Comparison of ENCODE assay signal across 12 cellular contexts in the genomic region with DNA sequence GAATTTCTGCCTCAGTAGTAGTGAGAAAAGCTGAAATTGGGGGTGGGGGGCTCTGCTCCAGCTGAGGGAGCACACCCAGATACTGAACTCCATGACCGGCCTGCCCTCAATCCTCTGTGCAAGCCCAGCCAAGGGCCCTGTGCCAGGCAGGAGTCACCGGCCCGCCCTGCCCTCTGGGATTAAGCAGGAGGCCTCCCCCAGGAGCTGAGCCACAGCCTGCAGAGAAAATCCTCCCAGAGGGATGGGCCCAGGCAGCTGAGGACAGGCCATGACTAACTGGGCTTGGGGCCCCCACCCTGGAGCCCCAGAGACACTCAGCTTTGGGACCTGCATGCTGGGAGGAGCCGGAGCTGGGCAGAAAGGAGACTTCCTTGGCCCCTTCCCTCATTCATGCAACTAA. TPM values are rescaled to one million over a fixed set of nuclear protein-coding genes. Genes with fewer than 3 reads are reported as not detected.
DNase-seq lines count a peak whose midpoint lies in the region; TF ChIP-seq lines count a peak whose summit lies in the region.
"Had no signal": no experiment of that assay in that cellular context is flagged by ENCODE, and none has a peak within 500 bp of the region (broad histone marks: within the 10 kb centered on the region; RNA-seq: fewer than 3 reads in every experiment).

No MANE protein-coding gene starts in this region.

- no peaks in the 10 kb centered on the region for H3K4me1 Mint-ChIP-seq in activated CD4-positive, alpha-beta T cell treated with anti-CD3 and anti-CD28 coated beads, Interleukin-2, amount 10 ng/mL, durations not matched to agents 24 days and 14 days

- intact Hi-C loops in left ventricle myocardium inferior (cut with micrococcal nuclease): no loop called here
- intact Hi-C loops in activated CD4-positive, alpha-beta T cell treated with anti-CD3 and anti-CD28 coated beads, Interleukin-2, amount 10 ng/mL, durations not matched to agents 24 days and 14 days (cut with micrococcal nuclease): no loop called here

- H3K4me1 ChIP-seq in HEK293 (ENCODE audit: control insufficient read depth, insufficient read depth, low read length): peaks cover 26% of the 10 kb centered on the region
- peaks cover 58% of the 10 kb centered on the region for H3K4me1 ChIP-seq in left ventricle myocardium inferior
- H3K4me1 ChIP-seq in subcutaneous abdominal adipose tissue (ENCODE audit: control insufficient read depth in 5 of 5, insufficient read depth in 5 of 5, low read length in 5 of 5): peaks cover 8 to 74% (median 64%) of the 10 kb centered on the region in 5 donors
- H3K4me1 ChIP-seq: adrenal gland had no signal

- H3K36me3 Mint-ChIP-seq in activated CD4-positive, alpha-beta T cell treated with anti-CD3 and anti-CD28 coated beads, Interleukin-2, amount 10 ng/mL, durations not matched to agents 24 days and 14 days (ENCODE audit: low read depth): no peaks in the 10 kb centered on the region

- H3K9me3 ChIP-seq in HEK293 (ENCODE audit: control insufficient read depth, insufficient read depth, low read depth, low read length) (no peaks in the 10 kb centered on the region), left ventricle myocardium inferior (replicated peaks) (no peaks in the 10 kb centered on the region), subcutaneous abdominal adipose tissue (ENCODE audit: control insufficient read depth in 5 of 5, low read length in 5 of 5) (no peaks in the 10 kb centered on the region)
- H3K9me3 ChIP-seq: adrenal gland, Caco-2 had no signal

- H3K9ac ChIP-seq in subcutaneous abdominal adipose tissue (ENCODE audit: low read length in 5 of 5): peak overlapping the region in 1 of 5 donors; percentile 23

- H3K27me3 Mint-ChIP-seq in activated CD4-positive, alpha-beta T cell treated with anti-CD3 and anti-CD28 coated beads, Interleukin-2, amount 10 ng/mL, durations not matched to agents 24 days and 14 days: peaks cover 2% of the 10 kb centered on the region

- no peaks in the 10 kb centered on the region for H3K36me3 ChIP-seq in HEK293 (ENCODE audit: control insufficient read depth in 2 of 2, insufficient read depth in 1 of 2, low read length in 2 of 2)
- H3K36me3 ChIP-seq in brain microvascular endothelial cell (replicated peaks): peaks cover 4% of the 10 kb centered on the region
- H3K36me3 ChIP-seq in left ventricle myocardium inferior: no peaks in the 10 kb centered on the region
- H3K36me3 ChIP-seq in subcutaneous abdominal adipose tissue (ENCODE audit: control insufficient read depth in 5 of 5, insufficient read depth in 5 of 5, low read length in 5 of 5): no peaks in the 10 kb centered on the region
- H3K36me3 ChIP-seq: adrenal gland had no signal

- no peak overlapping the region for H3K4me3 Mint-ChIP-seq in activated CD4-positive, alpha-beta T cell treated with anti-CD3 and anti-CD28 coated beads, Interleukin-2, amount 10 ng/mL, durations not matched to agents 24 days and 14 days

- H3K27ac ChIP-seq in HEK293 (ENCODE audit: extremely low read depth, low read depth, low read length) (no peak overlapping the region), brain microvascular endothelial cell (no peak overlapping the region), left ventricle myocardium inferior (replicated peaks) (peak overlapping the region; percentile 72), subcutaneous abdominal adipose tissue (ENCODE audit: low read depth, low read length) (peak overlapping the region; percentile 13)
- H3K27ac ChIP-seq: adrenal gland had no signal

- POLR2A ChIA-PET in HEK293 (lab: Yijun Ruan, JAX): no interaction called here

- in situ Hi-C loops in brain microvascular endothelial cell (cut with HindIII; ENCODE audit: low pct_ligation_motif_present, low sequenced_read_pairs) (no loop called here), ACHN (cut with HindIII; ENCODE audit: low pct_ligation_motif_present, low pct_unique_long_range_greater_than_20kb, low sequenced_read_pairs) (no loop called here)

- DNase-seq in brain microvascular endothelial cell: peak; percentile 11
- DNase-seq in left ventricle myocardium inferior: peak; percentile 77
- DNase-seq in GM20000 (ENCODE audit: low spot score): no peak
- DNase-seq in SKM-1 (lab: John Stamatoyannopoulos, UW; ENCODE audit: unreplicated experiment): no peak
- no peak for DNase-seq in ACHN
- DNase-seq in activated CD4-positive, alpha-beta T cell treated with anti-CD3 and anti-CD28 coated beads, Interleukin-2, amount 10 ng/mL, durations not matched to agents 24 days and 14 days: no peak
- DNase-seq: Caco-2, NCI-H1694 treated with DMSO at 0.1 percent for 48 hours, occipital lobe had no signal

- no peaks in the 10 kb centered on the region for H3K9me3 Mint-ChIP-seq in activated CD4-positive, alpha-beta T cell treated with anti-CD3 and anti-CD28 coated beads, Interleukin-2, amount 10 ng/mL, durations not matched to agents 24 days and 14 days

- H3K4me3 ChIP-seq in HEK293 (ENCODE audit: low read depth, low read length) (no peak overlapping the region), brain microvascular endothelial cell (ENCODE audit: low read depth, low read length) (no peak overlapping the region), left ventricle myocardium inferior (no peak overlapping the region), subcutaneous abdominal adipose tissue (ENCODE audit: low read depth in 1 of 5, low read length in 5 of 5) (no peak overlapping the region)
- H3K4me3 ChIP-seq: adrenal gland had no signal

- CTCF ChIA-PET in HEK293 (lab: Yijun Ruan, JAX): interaction anchor here (0.5 to 0.6 kb wide), 2 partner anchors 12 to 18 kb away, joined by 4 read pairs; no protein-coding TSS in a partner anchor

- no peak for TF ChIP-seq CTCF in HEK293 (tag by site-specific recombination; IDR thresholded peaks at IDR 0.05)
- no peak for TF ChIP-seq CTCF in brain microvascular endothelial cell (IDR thresholded peaks at IDR 0.05; ENCODE audit: low read depth, low read length, missing control alignments)
- TF ChIP-seq CTCF in left ventricle myocardium inferior (IDR thresholded peaks at IDR 0.05; ENCODE audit: borderline replicate concordance): no peak
- no peak for TF ChIP-seq CTCF in GM20000 (IDR thresholded peaks at IDR 0.05; ENCODE audit: extremely low read depth, missing control alignments)

- H3K27ac Mint-ChIP-seq in activated CD4-positive, alpha-beta T cell treated with anti-CD3 and anti-CD28 coated beads, Interleukin-2, amount 10 ng/mL, durations not matched to agents 24 days and 14 days: no peak overlapping the region

- H3K27me3 ChIP-seq in brain microvascular endothelial cell (replicated peaks) (no peaks in the 10 kb centered on the region), left ventricle myocardium inferior (ENCODE audit: low read depth) (no peaks in the 10 kb centered on the region), subcutaneous abdominal adipose tissue (ENCODE audit: control insufficient read depth in 5 of 5, insufficient read depth in 4 of 5, low read length in 5 of 5) (no peaks in the 10 kb centered on the region)
- H3K27me3 ChIP-seq: adrenal gland had no signal

TF ChIP-seq in HEK293, 187 proteins besides CTCF, POLR2A, EP300 and RAD21:
- TF ChIP-seq ZNF473 (tag by site-specific recombination; IDR thresholded peaks at IDR 0.05) (no peak), SP7 (tag by site-specific recombination; IDR thresholded peaks at IDR 0.05) (0 out of 2 replicates have a peak, but pooled peaks have one; percentile 36), ZBTB7A (tag by site-specific recombination; IDR thresholded peaks at IDR 0.05; ENCODE audit: low read depth) (no peak), KLF1 (tag by site-specific recombination; IDR thresholded peaks at IDR 0.05) (peak; percentile 78), GLIS1 (tag by site-specific recombination; IDR thresholded peaks at IDR 0.05) (peak; percentile 63), KLF17 (tag by site-specific recombination; IDR thresholded peaks at IDR 0.05) (peak; percentile 82), ZBTB17 (tag by site-specific recombination; IDR thresholded peaks at IDR 0.05) (no peak), ZNF791 (tag by site-specific recombination; IDR thresholded peaks at IDR 0.05) (no peak)
TF ChIP-seq in HEK293: peak in this region for 4.

RNA-seq across cellular contexts. Expression of gene MN1, which starts 48.8 kb away (rescaled TPM):
- 7.7 TPM for total RNA-seq in left ventricle myocardium inferior
- total RNA-seq in activated CD4-positive, alpha-beta T cell treated with anti-CD3 and anti-CD28 coated beads, Interleukin-2, amount 10 ng/mL, durations not matched to agents 24 days and 14 days: 0.05 and 0.23 TPM in 2 replicates

Comparison
In these comparisons a context has a peak if more than half of its experiments do, and no peak if none do; other contexts are left out.
1. H3K27ac ChIP-seq: peak in left ventricle myocardium inferior (single experiment) and subcutaneous abdominal adipose tissue (single experiment); none in HEK293 (single experiment) and brain microvascular endothelial cell (single experiment).
2. DNase-seq: peak in brain microvascular endothelial cell (single experiment) and left ventricle myocardium inferior (single experiment); none in GM20000 (single experiment), SKM-1 (single experiment), ACHN (single experiment) and activated CD4-positive, alpha-beta T cell treated with anti-CD3 and anti-CD28 coated beads, Interleukin-2, amount 10 ng/mL, durations not matched to agents 24 days and 14 days (single experiment).